In the genomic region with DNA sequence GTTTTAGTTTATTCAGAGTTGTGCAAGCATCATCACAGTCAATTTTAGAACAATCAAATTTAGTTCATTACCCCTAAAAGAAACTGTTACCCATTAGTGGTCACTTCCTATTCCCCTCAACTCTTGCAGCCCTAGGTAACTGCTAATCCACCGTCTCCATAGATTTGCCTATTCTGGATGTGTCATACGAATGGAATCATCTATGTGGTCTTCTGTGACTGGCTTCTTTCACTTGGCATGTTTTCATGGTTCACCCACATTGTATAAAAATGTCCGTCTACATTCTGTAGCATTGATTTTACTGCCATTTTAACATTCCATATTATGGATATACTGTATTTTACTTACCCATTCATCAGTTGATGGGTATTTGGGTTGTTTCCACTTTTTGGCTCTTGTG, we compare ENCODE assay signal across 1 cellular context.
TF ChIP-seq lines count a peak whose summit lies in the region.

No MANE protein-coding gene starts in this region.

TF ChIP-seq in IMR-90, 13 proteins besides CTCF, POLR2A, EP300 and RAD21 (continued from another document):
- TF ChIP-seq ELK1 (IDR thresholded peaks at IDR 0.05; ENCODE audit: borderline replicate concordance, low read depth, low read length), result no peak
- TF ChIP-seq MXI1 (IDR thresholded peaks at IDR 0.05; ENCODE audit: borderline replicate concordance, low read depth, low read length), result no peak
- TF ChIP-seq FOS (IDR thresholded peaks at IDR 0.05; ENCODE audit: low read depth, low read length), result no peak
- no peak for TF ChIP-seq SMC3 (IDR thresholded peaks at IDR 0.05; ENCODE audit: low read depth, low read length)
- TF ChIP-seq RCOR1 (IDR thresholded peaks at IDR 0.05; ENCODE audit: insufficient replicate concordance, low read length), result no peak
- TF ChIP-seq MAFK (IDR thresholded peaks at IDR 0.05; ENCODE audit: low read depth, low read length), result no peak
- no peak for TF ChIP-seq USF2 (IDR thresholded peaks at IDR 0.05; ENCODE audit: low read depth, low read length)
- TF ChIP-seq NFE2L2 (IDR thresholded peaks at IDR 0.05; ENCODE audit: low read depth, low read length), result no peak
- TF ChIP-seq CEBPB (IDR thresholded peaks at IDR 0.05; ENCODE audit: low read depth, low read length), result no peak
- no peak for TF ChIP-seq RFX5 (IDR thresholded peaks at IDR 0.05; ENCODE audit: low read depth, low read length)
- TF ChIP-seq CHD1 (IDR thresholded peaks at IDR 0.05; ENCODE audit: low read depth, low read length), result no peak
- TF ChIP-seq BHLHE40 (IDR thresholded peaks at IDR 0.05; ENCODE audit: low read depth, low read length), result no peak
